In genomic region chr1:2644591-2645101, GRCh38 we compare ENCODE assay signal across 18 cellular contexts. TPM values are rescaled to one million over a fixed set of nuclear protein-coding genes. Genes with fewer than 3 reads are reported as not detected.
DNase-seq lines count a peak whose midpoint lies in the region; TF ChIP-seq lines count a peak whose summit lies in the region.
"Had no signal": no experiment of that assay in that cellular context is flagged by ENCODE, and none has a peak within 500 bp of the region (broad histone marks: within the 10 kb centered on the region; RNA-seq: fewer than 3 reads in every experiment).

No MANE protein-coding gene starts in this region.

- H3K4me3 ChIP-seq in testis = no peak overlapping the region
- H3K4me3 ChIP-seq: GM12878, SJCRH30 had no signal

- TF ChIP-seq POLR2A in testis (IDR thresholded peaks at IDR 0.05) = no peak

- H3K27ac ChIP-seq in testis = no peak overlapping the region
- H3K27ac ChIP-seq: C4-2B, SJCRH30 had no signal

- no peaks in the 10 kb centered on the region for H3K27me3 Mint-ChIP-seq in activated CD4-positive, alpha-beta memory T cell treated with anti-CD3 and anti-CD28 coated beads for 36 hours
- H3K27me3 Mint-ChIP-seq in nephron (ENCODE audit: low read depth) = peaks cover 5% of the 10 kb centered on the region
- H3K27me3 Mint-ChIP-seq: IgD-negative memory B cell had no signal

- H3K4me1 ChIP-seq in testis = peaks cover 17% of the 10 kb centered on the region
- H3K4me1 ChIP-seq: SJCRH30 had no signal

- H3K9me3 Mint-ChIP-seq in activated CD4-positive, alpha-beta memory T cell treated with anti-CD3 and anti-CD28 coated beads for 36 hours = peaks cover 18% of the 10 kb centered on the region
- peaks cover 17% of the 10 kb centered on the region for H3K9me3 Mint-ChIP-seq in nephron

- H3K4me1 Mint-ChIP-seq in activated CD4-positive, alpha-beta memory T cell treated with anti-CD3 and anti-CD28 coated beads for 36 hours (ENCODE audit: low read depth) = peaks cover 10% of the 10 kb centered on the region
- peaks cover 5% of the 10 kb centered on the region for H3K4me1 Mint-ChIP-seq in nephron

- H3K27ac Mint-ChIP-seq in activated CD4-positive, alpha-beta memory T cell treated with anti-CD3 and anti-CD28 coated beads for 36 hours = no peak overlapping the region
- no peak overlapping the region for H3K27ac Mint-ChIP-seq in nephron
- H3K27ac Mint-ChIP-seq: IgD-negative memory B cell had no signal

- 89 to 91% methylated on average over 10 to 12 of the region's 12 CpGs for WGBS in testis, 2 donors

- peaks cover 8% of the 10 kb centered on the region for H3K36me3 Mint-ChIP-seq in activated CD4-positive, alpha-beta memory T cell treated with anti-CD3 and anti-CD28 coated beads for 36 hours
- H3K36me3 Mint-ChIP-seq in nephron (ENCODE audit: low read depth) = peaks cover 4% of the 10 kb centered on the region
- H3K36me3 Mint-ChIP-seq: IgD-negative memory B cell had no signal

- TF ChIP-seq CTCF in nephron (IDR thresholded peaks at IDR 0.05; ENCODE audit: unreplicated experiment in 3 of 3) = no peak
- TF ChIP-seq CTCF in testis (IDR thresholded peaks at IDR 0.05) = no peak

- no peaks in the 10 kb centered on the region for H3K36me3 ChIP-seq in testis (ENCODE audit: low read depth, missing control alignments)
- H3K36me3 ChIP-seq: SJCRH30 had no signal

- CTCF ChIA-PET in activated CD4-positive, alpha-beta memory T cell treated with anti-CD3 and anti-CD28 coated beads for 36 hours (lab: Charles Lee) = no interaction called here

- peak; percentile 54 for DNase-seq in activated effector memory CD4-positive, alpha-beta T cell treated with anti-CD3 and anti-CD28 coated beads, Interleukin-2, amount 50 U/mL, for 16 hours
- no peak for DNase-seq in activated effector memory CD4-positive, alpha-beta T cell treated with Interleukin-2 at 50 U/mL for 16 hours
- peak; percentile 5 for DNase-seq in activated CD4-positive, alpha-beta memory T cell treated with anti-CD3 and anti-CD28 coated beads for 36 hours
- DNase-seq in testis = peak; percentile 10
- DNase-seq in NCI-H748 treated with DMSO at 0.1 percent for 48 hours (lab: John Stamatoyannopoulos, UW) = no peak
- no peak for DNase-seq in anterior cingulate cortex (lab: John Stamatoyannopoulos, UW)
- DNase-seq in cortex of kidney (lab: John Stamatoyannopoulos, UW) = no peak
- DNase-seq: HCEC 1CT, NCI-H1417, NCI-H2029, NCI-H510A treated with DMSO at 0.1 percent for 48 hours, SJCRH30 had no signal

- H3K9me3 ChIP-seq in testis = no peaks in the 10 kb centered on the region

- POLR2A ChIA-PET in activated CD4-positive, alpha-beta memory T cell treated with anti-CD3 and anti-CD28 coated beads for 36 hours (lab: Charles Lee) = no interaction called here

- intact Hi-C loops in activated CD4-positive, alpha-beta memory T cell treated with anti-CD3 and anti-CD28 coated beads for 36 hours (cut with micrococcal nuclease) = loop anchor here (5.0 kb wide), 1 partner anchor 232 kb away; the partner anchor contains the start of gene PEX10
- intact Hi-C loops in testis (cut with DNase I; ENCODE audit: low total_unique reads) = no loop called here

- no peaks in the 10 kb centered on the region for H3K27me3 ChIP-seq in testis
- H3K27me3 ChIP-seq: SJCRH30 had no signal

- no peak overlapping the region for H3K4me3 Mint-ChIP-seq in activated CD4-positive, alpha-beta memory T cell treated with anti-CD3 and anti-CD28 coated beads for 36 hours
- H3K4me3 Mint-ChIP-seq in nephron = peak overlapping the region in 2 of 3 experiments; percentile 84 to 87

RNA-seq across cellular contexts. Expression of gene MMEL1, which starts 11.8 kb away (rescaled TPM):
- 1 to 10 TPM in 1 of 2 experiments, under 1 TPM in 1; 1.00 to 1.2 TPM for total RNA-seq in activated CD4-positive, alpha-beta memory T cell treated with anti-CD3 and anti-CD28 coated beads for 36 hours
- 10 to 100 TPM; 17.2 to 18.8 TPM for total RNA-seq in testis
- polyA plus RNA-seq in testis (ENCODE audit: insufficient read depth, low read depth, low replicate concordance) = 36.4 TPM
- total RNA-seq: A172, GM12878, LHCN-M2, SJCRH30 had no signal

RNA-seq across cellular contexts. Expression of gene PRXL2B, which starts 58.1 kb away (rescaled TPM):
- total RNA-seq in activated CD4-positive, alpha-beta memory T cell treated with anti-CD3 and anti-CD28 coated beads for 36 hours = 10 to 100 TPM; 28.2 to 34.6 TPM
- 10 to 100 TPM; 20.9 to 25.1 TPM for total RNA-seq in testis
- 16.5 TPM for polyA plus RNA-seq in testis (ENCODE audit: insufficient read depth, low read depth, low replicate concordance)

Comparison
In these comparisons a context has a peak if more than half of its experiments do, and no peak if none do; other contexts are left out.
1. DNase-seq: peak in activated effector memory CD4-positive, alpha-beta T cell treated with anti-CD3 and anti-CD28 coated beads, Interleukin-2, amount 50 U/mL, for 16 hours (single experiment), activated CD4-positive, alpha-beta memory T cell treated with anti-CD3 and anti-CD28 coated beads for 36 hours (single experiment) and testis (single experiment); none in activated effector memory CD4-positive, alpha-beta T cell treated with Interleukin-2 at 50 U/mL for 16 hours (single experiment), NCI-H748 treated with DMSO at 0.1 percent for 48 hours (single experiment), anterior cingulate cortex (0 of 58) and cortex of kidney (single experiment).
2. RNA of gene MMEL1, which starts 11.8 kb away (total RNA-seq): 17.2 to 18.8 TPM in testis; 1.00 to 1.2 TPM in activated CD4-positive, alpha-beta memory T cell treated with anti-CD3 and anti-CD28 coated beads for 36 hours; every median in the first group is over 4 times any median in the second.